In genomic region chr15:74373731-74374647, GRCh38 we compare ENCODE assay signal across 8 cellular contexts. TPM values are rescaled to one million over a fixed set of nuclear protein-coding genes. Genes with fewer than 3 reads are reported as not detected.
DNase-seq lines count a peak whose midpoint lies in the region; ATAC-seq, FAIRE-seq and TF ChIP-seq lines count a peak whose summit lies in the region.

No MANE protein-coding gene starts in this region.

- H3K4me1 Mint-ChIP-seq in GM23338 (peaks cover 12% of the 10 kb centered on the region), natural killer cell (peaks cover 12 to 22% of the 10 kb centered on the region in 2 donors)
- H3K4me1 Mint-ChIP-seq in stimulated activated naive B cell treated with anti-CD40 and anti-IgM and Interleukin-4, amounts not matched to agents 10 μg/mL and 1 μg/mL and 100 μg/mL, for 72 hours, result peaks cover 28 to 60% of the 10 kb centered on the region in 2 donors

- H4K20me1 ChIP-seq in DOHH2 (ENCODE audit: control insufficient read depth, insufficient read depth, low read depth, low read length) (peaks cover 8% of the 10 kb centered on the region; the same call in 1 of the 2 replicates), GM23338 (replicated peaks; ENCODE audit: insufficient read depth) (no peaks in the 10 kb centered on the region)

- peak overlapping the region; percentile 98 for H3K4me2 ChIP-seq in DOHH2 (ENCODE audit: low read length)
- H3K4me2 ChIP-seq in GM23338, result peak overlapping the region; percentile 94

- H3K36me3 ChIP-seq in DOHH2 (ENCODE audit: control insufficient read depth, low read length), result no peaks in the 10 kb centered on the region
- H3K36me3 ChIP-seq in GM23338 (ENCODE audit: insufficient read depth), result no peaks in the 10 kb centered on the region

- peak overlapping the region; percentile 99 for H2AFZ ChIP-seq in GM23338

- H3K27ac ChIP-seq in DOHH2 (ENCODE audit: low read depth, low read length), result no peak overlapping the region
- 0 out of 2 replicates have a peak overlapping the region, but pooled peaks have one; percentile 59 for H3K27ac ChIP-seq in GM23338 (ENCODE audit: low read depth)

- peak; percentile 92 for ATAC-seq in GM23338
- ATAC-seq in natural killer cell, result peak; percentile 94 to 97 (median 96)
- peak; percentile 86 to 90 for ATAC-seq in stimulated activated naive B cell treated with anti-CD40 and anti-IgM and Interleukin-4, amounts not matched to agents 10 μg/mL and 1 μg/mL and 100 μg/mL, for 72 hours (replicated peaks)

- intact Hi-C loops in natural killer cell (cut with micrococcal nuclease), result loop anchor here (1.0 to 5.0 kb wide), 5 partner anchors 64 to 578 kb away; no protein-coding TSS in a partner anchor

- H3K9me2 ChIP-seq in DOHH2 (replicated peaks; ENCODE audit: control insufficient read depth, low read length) (no peaks in the 10 kb centered on the region), GM23338 (ENCODE audit: insufficient read depth) (no peaks in the 10 kb centered on the region)

- H3K4me3 ChIP-seq in DOHH2 (ENCODE audit: low read length) (peak overlapping the region; percentile 79), GM23338 (peak overlapping the region; percentile 78), fibroblast of mammary gland (ENCODE audit: control insufficient read depth, low read depth, low read length) (peak overlapping the region; percentile 64)

- H3K4me3 Mint-ChIP-seq in GM23338, result peak overlapping the region; percentile 69
- H3K4me3 Mint-ChIP-seq in natural killer cell, result peak overlapping the region; percentile 78
- peak overlapping the region; percentile 89 to 91 for H3K4me3 Mint-ChIP-seq in stimulated activated naive B cell treated with anti-CD40 and anti-IgM and Interleukin-4, amounts not matched to agents 10 μg/mL and 1 μg/mL and 100 μg/mL, for 72 hours

- H3K36me3 Mint-ChIP-seq in GM23338 (ENCODE audit: low read depth) (no peaks in the 10 kb centered on the region), natural killer cell (no peaks in the 10 kb centered on the region)
- H3K36me3 Mint-ChIP-seq in stimulated activated naive B cell treated with anti-CD40 and anti-IgM and Interleukin-4, amounts not matched to agents 10 μg/mL and 1 μg/mL and 100 μg/mL, for 72 hours, result no peaks in the 10 kb centered on the region

- H3K79me2 ChIP-seq in DOHH2 (ENCODE audit: control insufficient read depth, low read length), result no peaks in the 10 kb centered on the region
- no peaks in the 10 kb centered on the region for H3K79me2 ChIP-seq in GM23338 (replicated peaks; ENCODE audit: insufficient read depth)

- TF ChIP-seq CTCF in DOHH2 (IDR thresholded peaks at IDR 0.05; ENCODE audit: low read depth, low read length, poor library complexity, severe bottlenecking) (peak; percentile 78), GM23338 (conservative IDR thresholded peaks at IDR 0.05; ENCODE audit: low read depth in 2 of 2) (peak; percentile 86 to 96), fibroblast of mammary gland (conservative IDR thresholded peaks at IDR 0.05; ENCODE audit: control insufficient read depth, insufficient read depth, low read depth, low read length) (peak; percentile 78), natural killer cell (IDR thresholded peaks at IDR 0.05) (peak; percentile 94)

- H3K27me3 ChIP-seq in DOHH2 (ENCODE audit: control insufficient read depth, low read length) (peaks cover 75% of the 10 kb centered on the region), GM23338 (ENCODE audit: insufficient read depth) (no peaks in the 10 kb centered on the region)

- H3K4me1 ChIP-seq in DOHH2 (ENCODE audit: control insufficient read depth, low read length) (peaks cover 18% of the 10 kb centered on the region), GM23338 (ENCODE audit: insufficient read depth) (peaks cover 12% of the 10 kb centered on the region)

- H3K27ac Mint-ChIP-seq in GM23338 (no peak overlapping the region), natural killer cell (peak overlapping the region; percentile 35 to 68)
- peak overlapping the region; percentile 78 for H3K27ac Mint-ChIP-seq in stimulated activated naive B cell treated with anti-CD40 and anti-IgM and Interleukin-4, amounts not matched to agents 10 μg/mL and 1 μg/mL and 100 μg/mL, for 72 hours

- FAIRE-seq in RCC 7860 (lab: Jason Lieb, UNC), result no peak

- H3K27me3 Mint-ChIP-seq in GM23338 (ENCODE audit: insufficient read depth, low read depth, poor library complexity) (peaks cover 16% of the 10 kb centered on the region), natural killer cell (ENCODE audit: low read depth in 2 of 2) (peaks cover 7 to 13% of the 10 kb centered on the region in 2 donors)
- peaks cover 19 to 24% of the 10 kb centered on the region in 2 donors for H3K27me3 Mint-ChIP-seq in stimulated activated naive B cell treated with anti-CD40 and anti-IgM and Interleukin-4, amounts not matched to agents 10 μg/mL and 1 μg/mL and 100 μg/mL, for 72 hours

- H3K9me3 Mint-ChIP-seq in GM23338 (no peaks in the 10 kb centered on the region), natural killer cell (no peaks in the 10 kb centered on the region)
- no peaks in the 10 kb centered on the region for H3K9me3 Mint-ChIP-seq in stimulated activated naive B cell treated with anti-CD40 and anti-IgM and Interleukin-4, amounts not matched to agents 10 μg/mL and 1 μg/mL and 100 μg/mL, for 72 hours

- peaks cover 6% of the 10 kb centered on the region for H3F3A ChIP-seq in DOHH2 (ENCODE audit: control insufficient read depth, insufficient read depth)
- H3F3A ChIP-seq in GM23338 (replicated peaks; ENCODE audit: low read depth), result no peaks in the 10 kb centered on the region; the same call in 1 of the 2 replicates

- no peaks in the 10 kb centered on the region for H3K9me3 ChIP-seq in DOHH2 (ENCODE audit: control insufficient read depth, insufficient read depth, low read length)

- DNase-seq in GM23338 (ENCODE audit: low spot score), result peak; percentile 98
- peak; percentile 74 for DNase-seq in LHCN-M2 (ENCODE audit: low read depth)
- peak; percentile 69 for DNase-seq in RCC 7860 (ENCODE audit: low spot score)
- DNase-seq in activated T-helper 1 cell treated with Interleukin-2 at 50 U/mL for 16 hours (ENCODE audit: low read depth), result peak; percentile 93
- DNase-seq in fibroblast of mammary gland (ENCODE audit: low read depth), result peak; percentile 70
- DNase-seq in natural killer cell, result peak; percentile 91
- DNase-seq in stimulated activated naive B cell treated with anti-CD40 and anti-IgM and Interleukin-4, amounts not matched to agents 10 μg/mL and 1 μg/mL and 100 μg/mL, for 72 hours, result peak; percentile 86

TF ChIP-seq in GM23338, 12 proteins besides CTCF, POLR2A, EP300 and RAD21 (continues in another document):
- no peak for TF ChIP-seq CREB1 (CRISPR knock-in tag; IDR thresholded peaks at IDR 0.05; ENCODE audit: low read depth)

RNA-seq across cellular contexts. Expression of gene CYP11A1, which starts 6.5 kb away (rescaled TPM):
- total RNA-seq in GM23338 (2014; rRNA removed; shearing (Covaris generic)), result 1.7 and 3.3 TPM in 2 replicates
- 1.2 and 1.9 TPM in 2 replicates for polyA plus RNA-seq in GM23338 (2016; fragmentation: Nextera tagmentation; extraction: Ambion mirVana)
- total RNA-seq in LHCN-M2 (2014; rRNA removed) (not detected in 2 replicates), natural killer cell (1 to 10 TPM in 1 of 3 donors, not detected in 2; 5.1 TPM)
- not detected for polyA plus RNA-seq in LHCN-M2 (2012)

RNA-seq across cellular contexts. Expression of gene SEMA7A, which starts 59.8 kb away (rescaled TPM):
- 11.2 and 14.1 TPM in 2 replicates for total RNA-seq in GM23338 (2014; rRNA removed; shearing (Covaris generic))
- 1.2 and 2.0 TPM in 2 replicates for polyA plus RNA-seq in GM23338 (2016; fragmentation: Nextera tagmentation; extraction: Ambion mirVana)
- total RNA-seq in LHCN-M2 (2014; rRNA removed) (131 and 158 TPM in 2 replicates), natural killer cell (10 to 100 TPM in 1 of 3 donors, 1 to 10 TPM in 2; 4.7 to 46.2 (median 9.0) TPM)
- 142 TPM for polyA plus RNA-seq in LHCN-M2 (2012)
